9 cellular contexts compared by ENCODE assay signal in genomic region chr13:79522583-79522982, GRCh38. TPM values are rescaled to one million over a fixed set of nuclear protein-coding genes. Genes with fewer than 3 reads are reported as not detected.
DNase-seq lines count a peak whose midpoint lies in the region; ATAC-seq lines count a peak whose summit lies in the region.
"Had no signal": no experiment of that assay in that cellular context is flagged by ENCODE, and none has a peak within 500 bp of the region (broad histone marks: within the 10 kb centered on the region; RNA-seq: fewer than 3 reads in every experiment).

No MANE protein-coding gene starts in this region.

- H3K9me3 Mint-ChIP-seq in activated naive CD4-positive, alpha-beta T cell treated with anti-CD3 and anti-CD28 coated beads, Interleukin-2, amount 10 ng/mL, durations not matched to agents 7 days and 5 days, result peaks cover 2% of the 10 kb centered on the region

- H3K36me3 Mint-ChIP-seq in activated naive CD4-positive, alpha-beta T cell treated with anti-CD3 and anti-CD28 coated beads, Interleukin-2, amount 10 ng/mL, durations not matched to agents 7 days and 5 days, result peaks cover 11% of the 10 kb centered on the region

- H3K27me3 ChIP-seq in SJCRH30 (no peaks in the 10 kb centered on the region), right cardiac atrium (ENCODE audit: control insufficient read depth, insufficient read depth) (no peaks in the 10 kb centered on the region)

- peak; percentile 47 for DNase-seq in activated naive CD4-positive, alpha-beta T cell treated with anti-CD3 and anti-CD28 coated beads, Interleukin-2, amount 10 ng/mL, durations not matched to agents 7 days and 5 days
- DNase-seq in activated naive CD4-positive, alpha-beta T cell (lab: John Stamatoyannopoulos, UW), result no peak
- DNase-seq in SJCRH30 (peak; percentile 17 to 65), sciatic nerve (ENCODE audit: low spot score) (no peak), NCI-H2107 (lab: John Stamatoyannopoulos, UW) (no peak), right cardiac atrium (no peak), NCI-H510A treated with DMSO at 0.1 percent for 48 hours (lab: John Stamatoyannopoulos, UW) (no peak)

- intact Hi-C loops in sciatic nerve (cut with DNase I) (no loop called here), right cardiac atrium (cut with DNase I) (no loop called here)

- CTCF ChIA-PET in activated naive CD4-positive, alpha-beta T cell treated with anti-CD3 and anti-CD28 coated beads, Interleukin-2, amount 10 ng/mL, durations not matched to agents 7 days and 5 days (lab: Charles Lee), result interaction anchor here (0.6 to 2.2 kb wide), 4 partner anchors 24 to 131 kb away, joined by 3 to 12 read pairs (median 4); no protein-coding TSS in a partner anchor

- no peak overlapping the region for H3K4me3 ChIP-seq in SJCRH30
- H3K4me3 ChIP-seq in right cardiac atrium (ENCODE audit: low read length), result no peak overlapping the region

- no peaks in the 10 kb centered on the region; the same call in 1 of the 2 replicates for H3K4me1 ChIP-seq in SJCRH30
- H3K4me1 ChIP-seq in right cardiac atrium (ENCODE audit: control insufficient read depth, insufficient read depth, low read length), result peaks cover 3% of the 10 kb centered on the region
- H3K4me1 ChIP-seq: parathyroid adenoma had no signal

- H3K9me3 ChIP-seq in SJCRH30 (replicated peaks) (no peaks in the 10 kb centered on the region), right cardiac atrium (ENCODE audit: control insufficient read depth, low read length) (no peaks in the 10 kb centered on the region)

- peak; percentile 71 for ATAC-seq in HG02970 (IDR thresholded peaks at IDR 0.05; ENCODE audit: low FRiP score, unreplicated experiment)
- ATAC-seq in sciatic nerve, result peak; percentile 24
- ATAC-seq in right cardiac atrium, result no peak

- no peaks in the 10 kb centered on the region for H3K27me3 Mint-ChIP-seq in activated naive CD4-positive, alpha-beta T cell treated with anti-CD3 and anti-CD28 coated beads, Interleukin-2, amount 10 ng/mL, durations not matched to agents 7 days and 5 days

- H3K36me3 ChIP-seq in SJCRH30, result peaks cover 37% of the 10 kb centered on the region

- H3K4me1 Mint-ChIP-seq in activated naive CD4-positive, alpha-beta T cell treated with anti-CD3 and anti-CD28 coated beads, Interleukin-2, amount 10 ng/mL, durations not matched to agents 7 days and 5 days, result peaks cover 35% of the 10 kb centered on the region

- peak overlapping the region; percentile 11 for H3K4me3 Mint-ChIP-seq in activated naive CD4-positive, alpha-beta T cell treated with anti-CD3 and anti-CD28 coated beads, Interleukin-2, amount 10 ng/mL, durations not matched to agents 7 days and 5 days

- no peak overlapping the region for H3K27ac ChIP-seq in SJCRH30
- H3K27ac ChIP-seq in right cardiac atrium (ENCODE audit: low read length), result no peak overlapping the region
- H3K27ac ChIP-seq: parathyroid adenoma had no signal

- peak overlapping the region; percentile 86 for H3K27ac Mint-ChIP-seq in activated naive CD4-positive, alpha-beta T cell treated with anti-CD3 and anti-CD28 coated beads, Interleukin-2, amount 10 ng/mL, durations not matched to agents 7 days and 5 days

RNA-seq across cellular contexts. Expression of gene NDFIP2, which starts 41.6 kb away (rescaled TPM):
- 51.3 and 55.7 TPM in 2 replicates for total RNA-seq in SJCRH30 (2014; rRNA removed; shearing (Covaris generic))
- 31.8 TPM for total RNA-seq in sciatic nerve
- total RNA-seq in right cardiac atrium, result 10 to 100 TPM; 37.6 to 48.7 (median 41.6) TPM
- 29.0 TPM for polyA plus RNA-seq in right cardiac atrium

Comparison
In these comparisons a context has a peak if more than half of its experiments do, and no peak if none do; other contexts are left out.
1. DNase-seq: peak in activated naive CD4-positive, alpha-beta T cell treated with anti-CD3 and anti-CD28 coated beads, Interleukin-2, amount 10 ng/mL, durations not matched to agents 7 days and 5 days (single experiment) and SJCRH30 (2 of 2); none in activated naive CD4-positive, alpha-beta T cell (0 of 4), sciatic nerve (single experiment), NCI-H2107 (single experiment), right cardiac atrium (0 of 3) and NCI-H510A treated with DMSO at 0.1 percent for 48 hours (single experiment).
2. ATAC-seq: peak in HG02970 (single experiment) and sciatic nerve (single experiment); none in right cardiac atrium (0 of 2).